ENCODE assay signal across 1 cellular context in genomic region chr9:77807295-77807694, GRCh38.
TF ChIP-seq lines count a peak whose summit lies in the region.

No MANE protein-coding gene starts in this region.

TF ChIP-seq in SK-N-SH, 30 proteins besides CTCF, POLR2A, EP300 and RAD21 (continued from another document):
- TF ChIP-seq ZBTB33 (IDR thresholded peaks at IDR 0.05; ENCODE audit: borderline replicate concordance, low read depth) (0 out of 2 replicates have a peak, but pooled peaks have one; percentile 12), RFX5 (IDR thresholded peaks at IDR 0.05; ENCODE audit: low read length) (no peak), SMC3 (IDR thresholded peaks at IDR 0.05; ENCODE audit: low read depth, low read length) (no peak), RCOR1 (IDR thresholded peaks at IDR 0.05; ENCODE audit: low read length) (no peak), RXRA (IDR thresholded peaks at IDR 0.05; ENCODE audit: borderline replicate concordance, low read depth) (no peak), TCF12 (IDR thresholded peaks at IDR 0.05) (peak; percentile 55; the same call in 1 of the 2 replicates), FOXJ3 (CRISPR knock-in tag; IDR thresholded peaks at IDR 0.05) (no peak)
